ENCODE assay signal across 8 cellular contexts in genomic region chr2:72770879-72771461, GRCh38. TPM values are rescaled to one million over a fixed set of nuclear protein-coding genes. Genes with fewer than 3 reads are reported as not detected.
DNase-seq lines count a peak whose midpoint lies in the region; ATAC-seq lines count a peak whose summit lies in the region.

No MANE protein-coding gene starts in this region.

- no peak overlapping the region for H3K27ac ChIP-seq in caudate nucleus (ENCODE audit: low read depth, low read length)

- peak; percentile 66 for DNase-seq in DMS153 treated with DMSO at 0.1 percent for 48 hours (lab: John Stamatoyannopoulos, UW; ENCODE audit: unreplicated experiment)
- DNase-seq in H4 (ENCODE audit: low spot score): peak; percentile 61
- peak; percentile 86 for DNase-seq in NCI-H1694 (lab: John Stamatoyannopoulos, UW)
- DNase-seq in T-helper 2 cell treated with Interferon-gamma antibody and Interleukin-4, amounts not matched to agents 5 μg/mL and 100 μg/mL, for 36 hours (ENCODE audit: low spot score): peak; percentile 33
- peak in 33 of 61 donors; percentile 0 to 86 (median 27) for DNase-seq in caudate nucleus (lab: John Stamatoyannopoulos, UW)
- peak; percentile 49 for DNase-seq in kidney glomerular epithelial cell (lab: John Stamatoyannopoulos, UW)
- DNase-seq in stimulated activated CD4-positive, alpha-beta T cell treated with anti-CD3 and anti-CD28 coated beads, Interleukin-4, amount 100 ng/mL, for 24 hours: peak; percentile 76

- no peaks in the 10 kb centered on the region for H3K36me3 Mint-ChIP-seq in T-helper 2 cell treated with Interferon-gamma antibody and Interleukin-4, amounts not matched to agents 5 μg/mL and 100 μg/mL, for 36 hours (ENCODE audit: low read depth)

- no peak for ATAC-seq in GM19023 (IDR thresholded peaks at IDR 0.05; ENCODE audit: unreplicated experiment)

- H3K4me3 Mint-ChIP-seq in T-helper 2 cell treated with Interferon-gamma antibody and Interleukin-4, amounts not matched to agents 5 μg/mL and 100 μg/mL, for 36 hours: no peak overlapping the region

- H3K9me3 Mint-ChIP-seq in T-helper 2 cell treated with Interferon-gamma antibody and Interleukin-4, amounts not matched to agents 5 μg/mL and 100 μg/mL, for 36 hours: no peaks in the 10 kb centered on the region

- H3K27ac Mint-ChIP-seq in T-helper 2 cell treated with Interferon-gamma antibody and Interleukin-4, amounts not matched to agents 5 μg/mL and 100 μg/mL, for 36 hours: no peak overlapping the region

- H3K27me3 Mint-ChIP-seq in T-helper 2 cell treated with Interferon-gamma antibody and Interleukin-4, amounts not matched to agents 5 μg/mL and 100 μg/mL, for 36 hours (ENCODE audit: low read depth): no peaks in the 10 kb centered on the region

- H3K4me1 Mint-ChIP-seq in T-helper 2 cell treated with Interferon-gamma antibody and Interleukin-4, amounts not matched to agents 5 μg/mL and 100 μg/mL, for 36 hours (ENCODE audit: low read depth): no peaks in the 10 kb centered on the region

RNA-seq across cellular contexts. Expression of gene EXOC6B, which starts 54.9 kb away (rescaled TPM):
- 9.0 and 10.9 TPM in 2 replicates for total RNA-seq in H4 (2014; rRNA removed; shearing (Covaris generic))

Comparison
In these comparisons a context has a peak if more than half of its experiments do, and no peak if none do; other contexts are left out.
1. DNase-seq: peak in every context shown above with its lines; median percentile 86 in NCI-H1694; 76 in stimulated activated CD4-positive, alpha-beta T cell treated with anti-CD3 and anti-CD28 coated beads, Interleukin-4, amount 100 ng/mL, for 24 hours; 66 in DMS153 treated with DMSO at 0.1 percent for 48 hours; 61 in H4; 49 in kidney glomerular epithelial cell; 33 in T-helper 2 cell treated with Interferon-gamma antibody and Interleukin-4, amounts not matched to agents 5 μg/mL and 100 μg/mL, for 36 hours; 27 in caudate nucleus.